12 cellular contexts compared by ENCODE assay signal in genomic region chr17:27502526-27503324, GRCh38. TPM values are rescaled to one million over a fixed set of nuclear protein-coding genes. Genes with fewer than 3 reads are reported as not detected.
DNase-seq lines count a peak whose midpoint lies in the region; ATAC-seq, FAIRE-seq and TF ChIP-seq lines count a peak whose summit lies in the region.
"Had no signal": no experiment of that assay in that cellular context is flagged by ENCODE, and none has a peak within 500 bp of the region (broad histone marks: within the 10 kb centered on the region; RNA-seq: fewer than 3 reads in every experiment).

No MANE protein-coding gene starts in this region.

- peaks cover 5% of the 10 kb centered on the region for H3K9me3 Mint-ChIP-seq in activated naive CD4-positive, alpha-beta T cell treated with anti-CD3 and anti-CD28 coated beads, Interleukin-2, amount 50 U/mL, for 24 hours
- peaks cover 11% of the 10 kb centered on the region for H3K9me3 Mint-ChIP-seq in nephron

- peaks cover 9% of the 10 kb centered on the region for H3K36me3 Mint-ChIP-seq in activated naive CD4-positive, alpha-beta T cell treated with anti-CD3 and anti-CD28 coated beads, Interleukin-2, amount 50 U/mL, for 24 hours
- peaks cover 17% of the 10 kb centered on the region for H3K36me3 Mint-ChIP-seq in nephron (ENCODE audit: low read depth)

- H3K27ac Mint-ChIP-seq in activated naive CD4-positive, alpha-beta T cell treated with anti-CD3 and anti-CD28 coated beads, Interleukin-2, amount 50 U/mL, for 24 hours: peak overlapping the region; percentile 51
- H3K27ac Mint-ChIP-seq in nephron: peak overlapping the region; percentile 72 to 89 (median 80)
- H3K27ac Mint-ChIP-seq: activated CD4-positive, alpha-beta memory T cell treated with anti-CD3 and anti-CD28 coated beads for 36 hours had no signal

- H3K4me3 ChIP-seq in fibroblast of the aortic adventitia (ENCODE audit: low read depth, low read length): no peak overlapping the region

- no peaks in the 10 kb centered on the region for H3K27me3 Mint-ChIP-seq in activated naive CD4-positive, alpha-beta T cell treated with anti-CD3 and anti-CD28 coated beads, Interleukin-2, amount 50 U/mL, for 24 hours
- H3K27me3 Mint-ChIP-seq in nephron (ENCODE audit: low read depth): peaks cover 9% of the 10 kb centered on the region
- H3K27me3 Mint-ChIP-seq: activated CD4-positive, alpha-beta memory T cell treated with anti-CD3 and anti-CD28 coated beads for 36 hours; stimulated activated naive CD8-positive, alpha-beta T cell treated with anti-CD3 and anti-CD28 coated beads, Interleukin-15, amount 100 ng/mL, for 72 hours had no signal

- FAIRE-seq in urothelium cell line (lab: Jason Lieb, UNC): peak; percentile 48
- no peak for FAIRE-seq in HTR-8/SVneo (lab: Jason Lieb, UNC)

- no peak for ATAC-seq in HG02642 (IDR thresholded peaks at IDR 0.05; ENCODE audit: poor library complexity, unreplicated experiment)
- ATAC-seq: HCT116; stimulated activated naive CD8-positive, alpha-beta T cell treated with anti-CD3 and anti-CD28 coated beads, Interleukin-15, amount 100 ng/mL, for 72 hours had no signal

- no peaks in the 10 kb centered on the region for H3K4me1 Mint-ChIP-seq in activated naive CD4-positive, alpha-beta T cell treated with anti-CD3 and anti-CD28 coated beads, Interleukin-2, amount 50 U/mL, for 24 hours
- peaks cover 52% of the 10 kb centered on the region for H3K4me1 Mint-ChIP-seq in nephron

- TF ChIP-seq CTCF in fibroblast of the aortic adventitia (IDR thresholded peaks at IDR 0.05; ENCODE audit: insufficient read depth, low read length): no peak
- TF ChIP-seq CTCF in nephron (IDR thresholded peaks at IDR 0.05; ENCODE audit: unreplicated experiment in 3 of 3): no peak

- DNase-seq in activated naive CD4-positive, alpha-beta T cell treated with anti-CD3 and anti-CD28 coated beads, Interleukin-2, amount 50 U/mL, for 16 hours: no peak
- peak; percentile 93 for DNase-seq in fibroblast of the aortic adventitia (ENCODE audit: low read depth)
- peak; percentile 50 for DNase-seq in urothelium cell line (ENCODE audit: low spot score)
- no peak for DNase-seq in NCI-H1436 (lab: John Stamatoyannopoulos, UW)
- DNase-seq in HTR-8/SVneo (ENCODE audit: insufficient read length, low spot score): no peak
- DNase-seq: activated CD4-positive, alpha-beta memory T cell treated with anti-CD3 and anti-CD28 coated beads for 36 hours; NCI-H69; stimulated activated naive CD8-positive, alpha-beta T cell treated with anti-CD3 and anti-CD28 coated beads, Interleukin-15, amount 100 ng/mL, for 72 hours had no signal

- no peak overlapping the region for H3K4me3 Mint-ChIP-seq in activated naive CD4-positive, alpha-beta T cell treated with anti-CD3 and anti-CD28 coated beads, Interleukin-2, amount 50 U/mL, for 24 hours
- no peak overlapping the region for H3K4me3 Mint-ChIP-seq in nephron
- H3K4me3 Mint-ChIP-seq: activated CD4-positive, alpha-beta memory T cell treated with anti-CD3 and anti-CD28 coated beads for 36 hours; stimulated activated naive CD8-positive, alpha-beta T cell treated with anti-CD3 and anti-CD28 coated beads, Interleukin-15, amount 100 ng/mL, for 72 hours had no signal

RNA-seq across cellular contexts. Expression of gene KSR1, which starts 46.5 kb away (rescaled TPM):
- total RNA-seq in fibroblast of the aortic adventitia (ENCODE audit: low replicate concordance): 19.4 and 45.9 TPM in 2 replicates

Comparison
In these comparisons a context has a peak if more than half of its experiments do, and no peak if none do; other contexts are left out.
1. DNase-seq: peak in fibroblast of the aortic adventitia (single experiment) and urothelium cell line (single experiment); none in activated naive CD4-positive, alpha-beta T cell treated with anti-CD3 and anti-CD28 coated beads, Interleukin-2, amount 50 U/mL, for 16 hours (single experiment), NCI-H1436 (single experiment) and HTR-8/SVneo (single experiment).